15 cellular contexts compared by ENCODE assay signal in the genomic region with DNA sequence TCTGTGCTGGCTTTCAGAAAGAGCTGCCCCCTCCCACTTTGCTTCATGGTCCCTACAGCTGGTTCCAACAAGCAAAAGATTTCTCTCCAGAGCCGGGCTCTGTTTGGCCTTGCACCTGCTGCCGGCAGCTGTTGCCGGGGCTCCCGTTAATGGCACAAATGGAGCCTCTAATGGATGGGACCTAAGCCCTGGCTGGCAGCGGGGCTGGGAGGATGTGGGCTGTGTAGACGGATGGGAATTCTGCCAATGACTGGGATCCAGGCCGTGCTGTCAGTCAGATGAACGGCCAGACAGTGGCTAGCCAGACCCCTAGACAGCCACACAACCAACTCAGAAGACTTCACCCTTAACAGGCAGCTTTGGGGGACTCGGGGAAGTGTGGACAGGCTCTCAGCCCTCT.
DNase-seq lines count a peak whose midpoint lies in the region; ATAC-seq and TF ChIP-seq lines count a peak whose summit lies in the region.
"Had no signal": no experiment of that assay in that cellular context is flagged by ENCODE, and none has a peak within 500 bp of the region (broad histone marks: within the 10 kb centered on the region; RNA-seq: fewer than 3 reads in every experiment).

No MANE protein-coding gene starts in this region.

- H3K27me3 Mint-ChIP-seq in brain, result peaks cover 2% of the 10 kb centered on the region

- peak overlapping the region in 4 of 5 experiments; percentile 73 to 96 (median 90) for H3K27ac Mint-ChIP-seq in brain
- H3K27ac Mint-ChIP-seq: activated CD4-positive, alpha-beta memory T cell treated with anti-CD3 and anti-CD28 coated beads for 36 hours had no signal

- no peak for ATAC-seq in HG03097 (IDR thresholded peaks at IDR 0.05; ENCODE audit: low FRiP score, unreplicated experiment)
- no peak for ATAC-seq in stimulated activated naive CD8-positive, alpha-beta T cell treated with anti-CD3 and anti-CD28 coated beads, Interleukin-15, Interleukin-2, amounts not matched to agents 100 U/mL and 50 U/mL, for 24 hours
- ATAC-seq: lower lobe of right lung; naive thymus-derived CD8-positive, alpha-beta T cell had no signal

- no peaks in the 10 kb centered on the region for H3K36me3 Mint-ChIP-seq in brain
- H3K36me3 Mint-ChIP-seq: activated CD4-positive, alpha-beta memory T cell treated with anti-CD3 and anti-CD28 coated beads for 36 hours; naive thymus-derived CD8-positive, alpha-beta T cell had no signal

- H3K9me3 Mint-ChIP-seq in brain, result peaks cover 0 to 3% (median 0%) of the 10 kb centered on the region in 5 experiments
- H3K9me3 Mint-ChIP-seq: activated CD4-positive, alpha-beta memory T cell treated with anti-CD3 and anti-CD28 coated beads for 36 hours; H9; naive thymus-derived CD8-positive, alpha-beta T cell had no signal

- peaks cover 63% of the 10 kb centered on the region for H3K4me1 Mint-ChIP-seq in brain
- H3K4me1 Mint-ChIP-seq: naive thymus-derived CD8-positive, alpha-beta T cell had no signal

- DNase-seq in NCI-H510A treated with DMSO at 0.1 percent for 48 hours (lab: John Stamatoyannopoulos, UW) (peak; percentile 19), NCI-H510A (lab: John Stamatoyannopoulos, UW) (no peak), NCI-H2171 treated with DMSO at 0.1 percent for 48 hours (lab: John Stamatoyannopoulos, UW) (peak; percentile 81), GF-D8 (lab: John Stamatoyannopoulos, UW) (no peak), germinal center (ENCODE audit: low spot score) (no peak)
- DNase-seq in stimulated activated naive CD8-positive, alpha-beta T cell treated with anti-CD3 and anti-CD28 coated beads, Interleukin-15, Interleukin-2, amounts not matched to agents 100 U/mL and 50 U/mL, for 24 hours, result no peak
- DNase-seq: activated CD4-positive, alpha-beta memory T cell treated with anti-CD3 and anti-CD28 coated beads for 36 hours; activated T-cell treated with anti-CD3 and anti-CD28 coated beads, Interleukin-2, amount 50 U/mL, for 48 hours; H9; lower lobe of right lung; naive thymus-derived CD8-positive, alpha-beta T cell; Peyer's patch; SW 1271 had no signal

- H3K4me3 Mint-ChIP-seq in brain, result peak overlapping the region in 2 of 5 experiments; percentile 30 to 49
- H3K4me3 Mint-ChIP-seq: activated CD4-positive, alpha-beta memory T cell treated with anti-CD3 and anti-CD28 coated beads for 36 hours; H9; naive thymus-derived CD8-positive, alpha-beta T cell had no signal

- no peak for TF ChIP-seq CTCF in brain (conservative IDR thresholded peaks at IDR 0.05)

Comparison
In these comparisons a context has a peak if more than half of its experiments do, and no peak if none do; other contexts are left out.
1. DNase-seq: peak in NCI-H510A treated with DMSO at 0.1 percent for 48 hours (single experiment) and NCI-H2171 treated with DMSO at 0.1 percent for 48 hours (single experiment); none in NCI-H510A (single experiment), GF-D8 (single experiment), germinal center (single experiment) and stimulated activated naive CD8-positive, alpha-beta T cell treated with anti-CD3 and anti-CD28 coated beads, Interleukin-15, Interleukin-2, amounts not matched to agents 100 U/mL and 50 U/mL, for 24 hours (single experiment).